Comparison of ENCODE assay signal across 17 cellular contexts in genomic region chr6:170233304-170234205, GRCh38. TPM values are rescaled to one million over a fixed set of nuclear protein-coding genes. Genes with fewer than 3 reads are reported as not detected.
DNase-seq lines count a peak whose midpoint lies in the region; ATAC-seq lines count a peak whose summit lies in the region.
"Had no signal": no experiment of that assay in that cellular context is flagged by ENCODE, and none has a peak within 500 bp of the region (broad histone marks: within the 10 kb centered on the region; RNA-seq: fewer than 3 reads in every experiment).

No MANE protein-coding gene starts in this region.

- H3K36me3 ChIP-seq in trophoblast cell (ENCODE audit: control insufficient read depth in 1 of 2, insufficient read depth in 2 of 2, low read length in 2 of 2), result no peaks in the 10 kb centered on the region
- H3K36me3 ChIP-seq: adrenal gland, thyroid gland had no signal

- H4K8ac ChIP-seq in trophoblast cell (ENCODE audit: low read depth, low read length), result no peak overlapping the region

- no peak overlapping the region for H4K12ac ChIP-seq in trophoblast cell (ENCODE audit: low read depth, low read length)

- no peak overlapping the region for H3K4me3 ChIP-seq in trophoblast cell (ENCODE audit: low read depth, low read length)
- H3K4me3 ChIP-seq: adrenal gland, mucosa of descending colon, thyroid gland had no signal

- no peak overlapping the region for H3K27ac ChIP-seq in trophoblast cell (ENCODE audit: low read depth, low read length)
- H3K27ac ChIP-seq: adrenal gland, thyroid gland had no signal

- peak overlapping the region; percentile 35 for H2AK5ac ChIP-seq in trophoblast cell (ENCODE audit: low read length)

- no CpG with 5 or more reads among the region's 13 CpGs for WGBS in trophoblast cell (ENCODE audit: extremely low coverage, insufficient coverage, insufficient read length)

- peaks cover 14% of the 10 kb centered on the region for H3K79me1 ChIP-seq in trophoblast cell (ENCODE audit: low read length)

- H3K23ac ChIP-seq in trophoblast cell (ENCODE audit: low read length), result no peak overlapping the region

- H3K79me2 ChIP-seq in trophoblast cell (ENCODE audit: control insufficient read depth, insufficient read depth, low read length, poor library complexity), result no peaks in the 10 kb centered on the region

- H3K4ac ChIP-seq in trophoblast cell (ENCODE audit: low read depth, low read length), result no peak overlapping the region

- H2BK5ac ChIP-seq in trophoblast cell (ENCODE audit: low read depth, low read length, poor library complexity), result no peak overlapping the region

- H2BK120ac ChIP-seq in trophoblast cell (ENCODE audit: insufficient read depth, low read length, poor library complexity), result no peak overlapping the region

- ATAC-seq in GM19395 (IDR thresholded peaks at IDR 0.05; ENCODE audit: unreplicated experiment) (no peak), GM19328 (IDR thresholded peaks at IDR 0.05; ENCODE audit: unreplicated experiment) (no peak)
- ATAC-seq: esophagus mucosa, mucosa of descending colon had no signal

- DNase-seq in G401 (ENCODE audit: low spot score), result peak; percentile 98
- peak; percentile 73 for DNase-seq in NCI-H2196 (lab: John Stamatoyannopoulos, UW; ENCODE audit: unreplicated experiment)
- DNase-seq in cerebellar cortex (ENCODE audit: low spot score), result peak; percentile 96
- DNase-seq in trophoblast cell, result no peak
- DNase-seq in NCI-H510A (lab: John Stamatoyannopoulos, UW), result no peak
- DNase-seq: activated CD4-positive, alpha-beta T cell treated with anti-CD3 and anti-CD28 coated beads for 48 hours; adrenal gland; AML-193; central memory CD4-positive, alpha-beta T cell; COR-L47; effector CD4-positive, alpha-beta T cell; T-helper 1 cell; thyroid gland had no signal

- peaks cover 2% of the 10 kb centered on the region for H3K9me3 ChIP-seq in trophoblast cell (ENCODE audit: insufficient read depth, low read depth, low read length)
- H3K9me3 ChIP-seq: adrenal gland, mucosa of descending colon, thyroid gland had no signal

- no peak overlapping the region for H3K14ac ChIP-seq in trophoblast cell (ENCODE audit: low read length)

- H3K18ac ChIP-seq in trophoblast cell (ENCODE audit: low read length), result no peak overlapping the region

- no peak overlapping the region for H3K4me2 ChIP-seq in trophoblast cell (ENCODE audit: low read length)

- no peak overlapping the region for H4K91ac ChIP-seq in trophoblast cell (ENCODE audit: low read depth, low read length)

- H3K4me1 ChIP-seq in trophoblast cell (ENCODE audit: control insufficient read depth in 1 of 2, insufficient read depth in 2 of 2, low read length in 2 of 2), result peaks cover 9 to 10% of the 10 kb centered on the region in 2 experiments
- H3K4me1 ChIP-seq: adrenal gland, thyroid gland had no signal

- H2BK12ac ChIP-seq in trophoblast cell (ENCODE audit: low read length), result peak overlapping the region; percentile 41

- no peak overlapping the region for H2AFZ ChIP-seq in trophoblast cell (ENCODE audit: insufficient read depth, low read length, poor library complexity)

- in situ Hi-C loops in G401 (cut with HindIII; ENCODE audit: low sequenced_read_pairs), result no loop called here

- no peaks in the 10 kb centered on the region for H3K27me3 ChIP-seq in trophoblast cell (ENCODE audit: insufficient read depth, low read length)
- H3K27me3 ChIP-seq: adrenal gland, thyroid gland had no signal

- H3K9ac ChIP-seq in trophoblast cell (ENCODE audit: low read length), result no peak overlapping the region

RNA-seq across cellular contexts. Expression of gene DLL1, which starts 57.3 kb away (rescaled TPM):
- total RNA-seq in G401 (2014; rRNA removed; shearing (Covaris generic)), result 0.18 and 0.51 TPM in 2 replicates
- 5.2 and 5.8 TPM in 2 replicates for polyA plus RNA-seq in trophoblast cell (2013)

Comparison
In these comparisons a context has a peak if more than half of its experiments do, and no peak if none do; other contexts are left out.
1. DNase-seq: peak in G401 (single experiment), NCI-H2196 (single experiment) and cerebellar cortex (single experiment); none in trophoblast cell (0 of 2) and NCI-H510A (single experiment).